ENCODE assay signal across 25 cellular contexts in genomic region chr10:13399752-13400151, GRCh38.
"Had no signal": no experiment of that assay in that cellular context is flagged by ENCODE, and none has a peak within 500 bp of the region (broad histone marks: within the 10 kb centered on the region; RNA-seq: fewer than 3 reads in every experiment).

No MANE protein-coding gene starts in this region.

- H3K79me2 ChIP-seq: parathyroid adenoma had no signal

- H3K4me3 ChIP-seq: neural progenitor cell, ovary, psoas muscle, right lobe of liver, sigmoid colon, suprapubic skin, testis, tibial artery, transverse colon, upper lobe of right lung, uterus had no signal

- H2AFZ ChIP-seq: neural progenitor cell, parathyroid adenoma had no signal

- H3K9ac ChIP-seq: neural progenitor cell, parathyroid adenoma had no signal

- H3K4me2 ChIP-seq: neural progenitor cell had no signal

- DNase-seq: natural killer cell; occipital lobe; ovary; posterior cingulate gyrus; psoas muscle; right cardiac atrium; right lobe of liver; sigmoid colon; small intestine; stimulated activated CD4-positive, alpha-beta T cell treated with anti-CD3 and anti-CD28 coated beads, Interleukin-1b, Interleukin-23, amount 100 ng/mL, for 48 hours; stimulated activated CD4-positive, alpha-beta T cell treated with anti-CD3 and anti-CD28 coated beads, Interleukin-4, amount 100 ng/mL, for 1 hour; stimulated activated CD4-positive, alpha-beta T cell treated with anti-CD3 and anti-CD28 coated beads, Interleukin-4, amount 100 ng/mL, for 4 hours; stimulated activated CD8-positive, alpha-beta memory T cell treated with anti-CD3 and anti-CD28 coated beads, Interleukin-4, amount 100 ng/mL, for 48 hours; stimulated activated naive CD4-positive, alpha-beta T cell; stimulated activated naive CD8-positive, alpha-beta T cell treated with anti-CD3 and anti-CD28 coated beads, Interleukin-15, amount 100 ng/mL, for 72 hours; stimulated activated naive CD8-positive, alpha-beta T cell treated with anti-CD3 and anti-CD28 coated beads, Interleukin-15, Interleukin-2, amounts not matched to agents 100 U/mL and 50 U/mL, for 24 hours; substantia nigra; testis; tibial artery; transverse colon; upper lobe of right lung; uterus had no signal

- H3K36me3 ChIP-seq: neural progenitor cell, ovary, right lobe of liver, sigmoid colon, suprapubic skin, tibial artery, transverse colon, upper lobe of right lung, uterus had no signal

- H3K27ac ChIP-seq: neural progenitor cell, ovary, parathyroid adenoma, psoas muscle, right lobe of liver, sigmoid colon, suprapubic skin, testis, tibial artery, transverse colon, upper lobe of right lung, uterus had no signal

- H3K27me3 ChIP-seq: neural progenitor cell, ovary, right lobe of liver, sigmoid colon, suprapubic skin, testis, transverse colon, upper lobe of right lung, uterus had no signal

- H3K4me1 ChIP-seq: neural progenitor cell, parathyroid adenoma, psoas muscle, right lobe of liver, sigmoid colon, testis, tibial artery, upper lobe of right lung, uterus had no signal

- H3K9me3 ChIP-seq: ovary, psoas muscle, right lobe of liver, sigmoid colon, suprapubic skin, testis, transverse colon, upper lobe of right lung, uterus had no signal

- FAIRE-seq: small intestine had no signal
